In genomic region chr1:222642468-222642867, GRCh38 we compare ENCODE assay signal across 1 cellular context.
TF ChIP-seq lines count a peak whose summit lies in the region.

No MANE protein-coding gene starts in this region.

TF ChIP-seq in HCT116, 20 proteins besides CTCF, POLR2A, EP300 and RAD21 (continued from another document):
- TF ChIP-seq ZBTB33 (IDR thresholded peaks at IDR 0.05; ENCODE audit: extremely low read depth, insufficient replicate concordance, low read length) (no peak), EZH2phosphoT487 (IDR thresholded peaks at IDR 0.05; ENCODE audit: borderline replicate concordance) (no peak), REST (IDR thresholded peaks at IDR 0.05; ENCODE audit: low read depth) (no peak), EGR1 (IDR thresholded peaks at IDR 0.05; ENCODE audit: low read depth) (no peak), CBX3 (IDR thresholded peaks at IDR 0.05; ENCODE audit: low read depth) (no peak)
